ENCODE assay signal across 1 cellular context in genomic region chr5:10689391-10690081, GRCh38.
A peak's percentile ranks its signal among the peaks of the same experiment; 100 is the strongest.
TF ChIP-seq lines count a peak whose summit lies in the region.

No MANE protein-coding gene starts in this region.

TF ChIP-seq in GM12878, 131 proteins besides CTCF, POLR2A, EP300 and RAD21 (continued from another document):
- no peak for TF ChIP-seq E2F8 (IDR thresholded peaks at IDR 0.05; ENCODE audit: low read depth, partially characterized antibody)
- no peak for TF ChIP-seq TAF1 (IDR thresholded peaks at IDR 0.05; ENCODE audit: borderline replicate concordance, low read depth, low read length)
- no peak for TF ChIP-seq SMARCA5 (IDR thresholded peaks at IDR 0.05)
- no peak for TF ChIP-seq USF2 (IDR thresholded peaks at IDR 0.05; ENCODE audit: borderline replicate concordance, low read depth, low read length)
- TF ChIP-seq BRCA1 (IDR thresholded peaks at IDR 0.05; ENCODE audit: low read depth, low read length) = no peak
- TF ChIP-seq NR2F1 (conservative IDR thresholded peaks at IDR 0.05) = no peak
- no peak for TF ChIP-seq EED (IDR thresholded peaks at IDR 0.05; ENCODE audit: low read depth)
- TF ChIP-seq MEF2A (IDR thresholded peaks at IDR 0.05; ENCODE audit: insufficient read depth, low read depth, low read length) = no peak
- TF ChIP-seq TCF3 (IDR thresholded peaks at IDR 0.05; ENCODE audit: borderline replicate concordance, insufficient read depth, low read depth, low read length) = no peak
- TF ChIP-seq POU2F2 (IDR thresholded peaks at IDR 0.05; ENCODE audit: borderline replicate concordance, low read depth, low read length) = 0 out of 3 replicates have a peak, but pooled peaks have one; percentile 10
- TF ChIP-seq GATAD2B (conservative IDR thresholded peaks at IDR 0.05; ENCODE audit: low read depth) = no peak
- TF ChIP-seq CHD2 (IDR thresholded peaks at IDR 0.05; ENCODE audit: borderline replicate concordance, low read depth, low read length) = no peak
- TF ChIP-seq IKZF1 (conservative IDR thresholded peaks at IDR 0.05) = peak; percentile 33; the same call in 1 of the 2 replicates
- no peak for TF ChIP-seq ETV6 (conservative IDR thresholded peaks at IDR 0.05 in 1 of 2, IDR thresholded peaks at IDR 0.05 in 1 of 2; ENCODE audit: borderline replicate concordance in 1 of 2, low read depth in 1 of 2)
- TF ChIP-seq ZNF622 (IDR thresholded peaks at IDR 0.05) = no peak
- TF ChIP-seq ZBTB33 (IDR thresholded peaks at IDR 0.05) = no peak
- TF ChIP-seq ZBTB11 (CRISPR knock-in tag; IDR thresholded peaks at IDR 0.05) = no peak
- TF ChIP-seq ZBTB40 (IDR thresholded peaks at IDR 0.05; ENCODE audit: borderline replicate concordance) = no peak
- TF ChIP-seq RUNX3 (IDR thresholded peaks at IDR 0.05; ENCODE audit: low read length) = no peak
- TF ChIP-seq STAT3 (IDR thresholded peaks at IDR 0.05; ENCODE audit: low read depth, low read length) = no peak
- TF ChIP-seq HDGF (IDR thresholded peaks at IDR 0.05) = peak; percentile 61; the same call in 1 of the 2 replicates
- no peak for TF ChIP-seq YBX1 (IDR thresholded peaks at IDR 0.05)
- TF ChIP-seq SIN3A (IDR thresholded peaks at IDR 0.05; ENCODE audit: low read depth, low read length) = no peak
- TF ChIP-seq NBN (IDR thresholded peaks at IDR 0.05) = no peak
- no peak for TF ChIP-seq RCOR1 (conservative IDR thresholded peaks at IDR 0.05; ENCODE audit: low read depth, low read length)
- peak; percentile 98 for TF ChIP-seq BACH1 (IDR thresholded peaks at IDR 0.05; ENCODE audit: borderline replicate concordance)
- TF ChIP-seq STAT1 (conservative IDR thresholded peaks at IDR 0.05) = no peak
- no peak for TF ChIP-seq RELB (IDR thresholded peaks at IDR 0.05; ENCODE audit: low read depth)
- no peak for TF ChIP-seq ASH2L (IDR thresholded peaks at IDR 0.05; ENCODE audit: borderline replicate concordance, low read depth)
- 0 out of 2 replicates have a peak, but pooled peaks have one; percentile 19 for TF ChIP-seq JUND (IDR thresholded peaks at IDR 0.05; ENCODE audit: low read depth, low read length)
- peak; percentile 21; the same call in 1 of the 2 replicates for TF ChIP-seq DPF2 (IDR thresholded peaks at IDR 0.05)
- no peak for TF ChIP-seq TCF12 (IDR thresholded peaks at IDR 0.05; ENCODE audit: low read depth, low read length)
- TF ChIP-seq YY1 (IDR thresholded peaks at IDR 0.05; ENCODE audit: low read depth, low read length) = peak; percentile 38; the same call in 1 of the 2 replicates
- TF ChIP-seq MTA2 (IDR thresholded peaks at IDR 0.05; ENCODE audit: low read depth) = no peak
- no peak for TF ChIP-seq EZH2 (IDR thresholded peaks at IDR 0.05; ENCODE audit: borderline replicate concordance, control insufficient read depth, low read depth, low read length)
- TF ChIP-seq ZNF274 (IDR thresholded peaks at IDR 0.05; ENCODE audit: insufficient read depth, insufficient read length) = no peak
- no peak for TF ChIP-seq TCF7 (IDR thresholded peaks at IDR 0.05; ENCODE audit: borderline replicate concordance)
- no peak for TF ChIP-seq NR2C2 (IDR thresholded peaks at IDR 0.05; ENCODE audit: borderline replicate concordance, control insufficient read depth, insufficient read length, low read depth)
- no peak for TF ChIP-seq SPI1 (IDR thresholded peaks at IDR 0.05; ENCODE audit: borderline replicate concordance, insufficient read depth, low read depth, low read length)
- TF ChIP-seq PBX3 (IDR thresholded peaks at IDR 0.05; ENCODE audit: insufficient replicate concordance, low read depth, low read length) = no peak
- no peak for TF ChIP-seq ESRRA (IDR thresholded peaks at IDR 0.05; ENCODE audit: low read length)
- TF ChIP-seq KLF5 (IDR thresholded peaks at IDR 0.05; ENCODE audit: partially characterized antibody) = no peak
- no peak for TF ChIP-seq MXI1 (IDR thresholded peaks at IDR 0.05; ENCODE audit: low read depth, low read length)
- 0 out of 2 replicates have a peak, but pooled peaks have one; percentile 7 for TF ChIP-seq ZNF687 (IDR thresholded peaks at IDR 0.05)
- TF ChIP-seq RAD51 (IDR thresholded peaks at IDR 0.05) = no peak
